Comparison of ENCODE assay signal across 10 cellular contexts in the genomic region with DNA sequence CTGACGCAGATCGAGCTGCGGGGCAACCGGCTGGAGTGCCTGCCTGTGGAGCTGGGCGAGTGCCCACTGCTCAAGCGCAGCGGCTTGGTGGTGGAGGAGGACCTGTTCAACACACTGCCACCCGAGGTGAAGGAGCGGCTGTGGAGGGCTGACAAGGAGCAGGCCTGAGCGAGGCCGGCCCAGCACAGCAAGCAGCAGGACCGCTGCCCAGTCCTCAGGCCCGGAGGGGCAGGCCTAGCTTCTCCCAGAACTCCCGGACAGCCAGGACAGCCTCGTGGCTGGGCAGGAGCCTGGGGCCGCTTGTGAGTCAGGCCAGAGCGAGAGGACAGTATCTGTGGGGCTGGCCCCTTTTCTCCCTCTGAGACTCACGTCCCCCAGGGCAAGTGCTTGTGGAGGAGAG. TPM values are rescaled to one million over a fixed set of nuclear protein-coding genes. Genes with fewer than 3 reads are reported as not detected.
DNase-seq lines count a peak whose midpoint lies in the region; ATAC-seq, FAIRE-seq and TF ChIP-seq lines count a peak whose summit lies in the region.
"Had no signal": no experiment of that assay in that cellular context is flagged by ENCODE, and none has a peak within 500 bp of the region (broad histone marks: within the 10 kb centered on the region; RNA-seq: fewer than 3 reads in every experiment).

No MANE protein-coding gene starts in this region.

- no peaks in the 10 kb centered on the region for H3K27me3 ChIP-seq in pancreas
- H3K27me3 ChIP-seq in CD4-positive, alpha-beta memory T cell (ENCODE audit: insufficient read depth, low read length) = no peaks in the 10 kb centered on the region

- no peak overlapping the region for H3K4me3 Mint-ChIP-seq in CD4-positive, alpha-beta memory T cell
- H3K4me3 Mint-ChIP-seq: stimulated activated effector memory CD8-positive, alpha-beta T cell treated with anti-CD3 and anti-CD28 coated beads, Interleukin-12 subunit alpha, Interleukin-12 subunit beta, amount 100 ng/mL, for 72 hours had no signal

- H3K27ac ChIP-seq in angular gyrus (ENCODE audit: low read depth, low read length) (peak overlapping the region; percentile 94), pancreas (peak overlapping the region; percentile 73 to 92 (median 85))
- no peak overlapping the region for H3K27ac ChIP-seq in CD4-positive, alpha-beta memory T cell (ENCODE audit: low read depth, low read length)

- H3K9me3 ChIP-seq in pancreas = no peaks in the 10 kb centered on the region
- H3K9me3 ChIP-seq in CD4-positive, alpha-beta memory T cell (ENCODE audit: control insufficient read depth in 1 of 2, low read length in 2 of 2) = no peaks in the 10 kb centered on the region

- no peaks in the 10 kb centered on the region for H3K27me3 Mint-ChIP-seq in CD4-positive, alpha-beta memory T cell

- intact Hi-C loops in pancreas (cut with DNase I) = no loop called here
- intact Hi-C loops in CD4-positive, alpha-beta memory T cell (cut with micrococcal nuclease) = no loop called here

- H3K4me1 Mint-ChIP-seq in CD4-positive, alpha-beta memory T cell = peaks cover 13 to 32% (median 24%) of the 10 kb centered on the region in 4 donors

- POLR2A ChIA-PET in CD4-positive, alpha-beta memory T cell (lab: Charles Lee; ENCODE audit: partially characterized antibody) = interaction anchor here (1.3 kb wide), 1 partner anchor 16 kb away, joined by 4 read pairs; no protein-coding TSS in a partner anchor

- H3K36me3 ChIP-seq in pancreas = no peaks in the 10 kb centered on the region
- peaks cover 28% of the 10 kb centered on the region for H3K36me3 ChIP-seq in CD4-positive, alpha-beta memory T cell (ENCODE audit: insufficient read depth, low read length)

- H3K27ac Mint-ChIP-seq in CD4-positive, alpha-beta memory T cell = no peak overlapping the region

- DNase-seq in fibroblast of villous mesenchyme (ENCODE audit: low read depth) = peak; percentile 44
- DNase-seq in pancreas = peak; percentile 51 to 89 (median 65)
- DNase-seq in CD4-positive, alpha-beta memory T cell = no peak
- no peak for DNase-seq in germinal center (ENCODE audit: low spot score)
- no peak for DNase-seq in NCI-H2107 (lab: John Stamatoyannopoulos, UW)
- DNase-seq: activated T-cell treated with anti-CD3 and anti-CD28 coated beads for 4 hours had no signal

- H3K4me1 ChIP-seq in pancreas = peaks cover 27 to 40% (median 33%) of the 10 kb centered on the region in 3 donors
- H3K4me1 ChIP-seq in CD4-positive, alpha-beta memory T cell (ENCODE audit: insufficient read depth, low read length) = peaks cover 38% of the 10 kb centered on the region

- TF ChIP-seq CTCF in fibroblast of villous mesenchyme (IDR thresholded peaks at IDR 0.05; ENCODE audit: insufficient read depth, low read depth, low read length) = no peak
- no peak for TF ChIP-seq CTCF in pancreas (IDR thresholded peaks at IDR 0.05)

- CTCF ChIA-PET in CD4-positive, alpha-beta memory T cell (lab: Charles Lee; ENCODE audit: partially characterized antibody) = interaction anchor here (0.7 to 4.4 kb wide), 2 partner anchors 12 to 265 kb away, joined by 3 to 20 read pairs; no protein-coding TSS in a partner anchor

- no peaks in the 10 kb centered on the region for H3K9me3 Mint-ChIP-seq in CD4-positive, alpha-beta memory T cell
- H3K9me3 Mint-ChIP-seq: stimulated activated effector memory CD8-positive, alpha-beta T cell treated with anti-CD3 and anti-CD28 coated beads, Interleukin-12 subunit alpha, Interleukin-12 subunit beta, amount 100 ng/mL, for 72 hours had no signal

- peaks cover 27 to 37% of the 10 kb centered on the region in 2 donors for H3K36me3 Mint-ChIP-seq in CD4-positive, alpha-beta memory T cell

- no peak for FAIRE-seq in pancreas (lab: Jason Lieb, UNC)
- FAIRE-seq: colon had no signal

- ATAC-seq in pancreas (peak; percentile 42 to 61 (median 47)), HG03469 (IDR thresholded peaks at IDR 0.05; ENCODE audit: unreplicated experiment) (no peak)
- ATAC-seq: stimulated activated effector memory CD8-positive, alpha-beta T cell treated with anti-CD3 and anti-CD28 coated beads, Interleukin-12 subunit alpha, Interleukin-12 subunit beta, amount 100 ng/mL, for 72 hours had no signal

- H3K4me3 ChIP-seq in fibroblast of villous mesenchyme (ENCODE audit: low read depth, low read length) = no peak overlapping the region
- H3K4me3 ChIP-seq in pancreas = peak overlapping the region in 3 of 4 donors; percentile 17 to 46 (median 30)
- no peak overlapping the region for H3K4me3 ChIP-seq in CD4-positive, alpha-beta memory T cell (ENCODE audit: low read length in 2 of 2)

- 38 to 41% methylated on average over 13 to 18 of the region's 18 CpGs for WGBS in pancreas, 2 donors

RNA-seq across cellular contexts. Expression of a gene that starts 4.6 kb away (rescaled TPM):
- total RNA-seq in fibroblast of villous mesenchyme (9.9 and 11.9 TPM in 2 replicates), pancreas (10 to 100 TPM; 20.7 to 48.7 (median 42.2) TPM)
- polyA plus RNA-seq in pancreas = 10 to 100 TPM; 45.7 to 71.3 TPM
- 1 to 10 TPM; 1.7 to 2.2 TPM for total RNA-seq in CD4-positive, alpha-beta memory T cell
- polyA plus RNA-seq in CD4-positive, alpha-beta memory T cell = not detected

RNA-seq across cellular contexts. Expression of a gene that starts 31.2 kb away (rescaled TPM):
- total RNA-seq in fibroblast of villous mesenchyme (24.8 and 31.5 TPM in 2 replicates), pancreas (1 to 10 TPM; 5.7 to 8.2 (median 6.6) TPM)
- 1 to 10 TPM; 5.4 to 8.5 TPM for polyA plus RNA-seq in pancreas
- total RNA-seq in CD4-positive, alpha-beta memory T cell = 10 to 100 TPM in 1 of 2 experiments, 1 to 10 TPM in 1; 9.9 to 12.9 TPM
- polyA plus RNA-seq in CD4-positive, alpha-beta memory T cell = 10 to 100 TPM in 1 of 2 donors, 1 to 10 TPM in 1; 9.1 to 11.7 TPM

RNA-seq across cellular contexts. Expression of a gene that starts 31.3 kb away (rescaled TPM):
- total RNA-seq in fibroblast of villous mesenchyme = 48.0 and 59.2 TPM in 2 replicates
- 10 to 100 TPM; 11.5 to 20.8 (median 13.5) TPM for total RNA-seq in pancreas
- 10 to 100 TPM; 10.8 to 18.0 TPM for polyA plus RNA-seq in pancreas
- 10 to 100 TPM; 70.1 to 70.8 TPM for total RNA-seq in CD4-positive, alpha-beta memory T cell
- polyA plus RNA-seq in CD4-positive, alpha-beta memory T cell = 10 to 100 TPM; 27.2 to 39.4 TPM

RNA-seq across cellular contexts. Expression of a gene that starts 34.3 kb away (rescaled TPM):
- total RNA-seq in fibroblast of villous mesenchyme (53.5 and 62.2 TPM in 2 replicates), pancreas (10 to 100 TPM in 4 of 6 donors, 1 to 10 TPM in 2; 8.7 to 20.4 (median 10.4) TPM)
- 10 to 100 TPM in 1 of 2 donors, 1 to 10 TPM in 1; 9.2 to 10.1 TPM for polyA plus RNA-seq in pancreas
- total RNA-seq in CD4-positive, alpha-beta memory T cell = 10 to 100 TPM; 24.4 to 26.4 TPM
- 10 to 100 TPM; 18.7 to 40.6 TPM for polyA plus RNA-seq in CD4-positive, alpha-beta memory T cell

RNA-seq across cellular contexts. Expression of a gene that starts 34.5 kb away (rescaled TPM):
- total RNA-seq in fibroblast of villous mesenchyme = 6.8 and 11.2 TPM in 2 replicates
- 1 to 10 TPM; 1.1 to 2.9 (median 1.5) TPM for total RNA-seq in pancreas
- 1 to 10 TPM; 4.2 to 5.2 TPM for polyA plus RNA-seq in pancreas
- 10 to 100 TPM in 1 of 2 experiments, 1 to 10 TPM in 1; 9.8 to 12.4 TPM for total RNA-seq in CD4-positive, alpha-beta memory T cell
- polyA plus RNA-seq in CD4-positive, alpha-beta memory T cell = 10 to 100 TPM; 11.0 to 11.6 TPM

Comparison
In these comparisons a context has a peak if more than half of its experiments do, and no peak if none do; other contexts are left out.
1. DNase-seq: peak in fibroblast of villous mesenchyme (single experiment) and pancreas (6 of 6); none in CD4-positive, alpha-beta memory T cell (0 of 5), germinal center (single experiment) and NCI-H2107 (single experiment).
2. H3K4me3 ChIP-seq: peak in pancreas (3 of 4); none in fibroblast of villous mesenchyme (single experiment) and CD4-positive, alpha-beta memory T cell (0 of 2).